In genomic region chr19:31349160-31349881, GRCh38 we compare ENCODE assay signal across 8 cellular contexts. TPM values are rescaled to one million over a fixed set of nuclear protein-coding genes. Genes with fewer than 3 reads are reported as not detected.
A peak's percentile ranks its signal among the peaks of the same experiment; 100 is the strongest.
DNase-seq lines count a peak whose midpoint lies in the region; ATAC-seq and TF ChIP-seq lines count a peak whose summit lies in the region.

TSHZ3 (minus strand) TSS chr19:31349436; CDS start chr19:31349219, 217 bp downstream.

- peak within 1 kb of the TSS; percentile 26 for H3K4me3 ChIP-seq in Caco-2 (ENCODE audit: low read depth, low read length)
- H3K4me3 ChIP-seq in aorta (ENCODE audit: low read length in 2 of 2) = peak within 1 kb of the TSS; percentile 98 to 99

- no peaks in the 10 kb centered on the region for H3K4me1 Mint-ChIP-seq in Caco-2 (ENCODE audit: low read depth, unreplicated experiment)
- H3K4me1 Mint-ChIP-seq in activated naive CD8-positive, alpha-beta T cell (ENCODE audit: low read depth) = peaks cover 28% of the 10 kb centered on the region

- peaks cover 29% of the 10 kb centered on the region for H3K27me3 Mint-ChIP-seq in Caco-2 (ENCODE audit: insufficient read depth, unreplicated experiment)
- H3K27me3 Mint-ChIP-seq in activated naive CD8-positive, alpha-beta T cell = peaks cover 47% of the 10 kb centered on the region

- no peaks in the 10 kb centered on the region for H3K36me3 ChIP-seq in Caco-2 (ENCODE audit: control insufficient read depth, insufficient read depth, low read length)
- no peaks in the 10 kb centered on the region for H3K36me3 ChIP-seq in aorta (ENCODE audit: control insufficient read depth in 1 of 2, insufficient read depth in 2 of 2, low read length in 1 of 2)

- no peak within 1 kb of the TSS for H3K27ac Mint-ChIP-seq in Caco-2 (ENCODE audit: unreplicated experiment)
- H3K27ac Mint-ChIP-seq in activated naive CD8-positive, alpha-beta T cell = no peak within 1 kb of the TSS

- H3K9me3 Mint-ChIP-seq in Caco-2 (ENCODE audit: unreplicated experiment) = no peaks in the 10 kb centered on the region
- no peaks in the 10 kb centered on the region for H3K9me3 Mint-ChIP-seq in activated naive CD8-positive, alpha-beta T cell (ENCODE audit: low read depth)

- H3K36me3 Mint-ChIP-seq in Caco-2 (ENCODE audit: insufficient read depth, unreplicated experiment) = no peaks in the 10 kb centered on the region
- no peaks in the 10 kb centered on the region for H3K36me3 Mint-ChIP-seq in activated naive CD8-positive, alpha-beta T cell

- POLR2A ChIA-PET in Caco-2 (lab: Charles Lee) = no interaction called here

- peak within 1 kb of the TSS; percentile 71 for H3K4me3 Mint-ChIP-seq in Caco-2 (ENCODE audit: unreplicated experiment)
- peak within 1 kb of the TSS; percentile 83 for H3K4me3 Mint-ChIP-seq in activated naive CD8-positive, alpha-beta T cell

- no peak for TF ChIP-seq CTCF in Caco-2 (IDR thresholded peaks at IDR 0.05; ENCODE audit: insufficient read depth in 1 of 2, low read depth in 1 of 2, low read length in 1 of 2, severe bottlenecking in 1 of 2, unreplicated experiment in 1 of 2)

- no peaks in the 10 kb centered on the region for H3K4me1 ChIP-seq in Caco-2
- no peaks in the 10 kb centered on the region for H3K4me1 ChIP-seq in aorta (ENCODE audit: control insufficient read depth in 1 of 2, insufficient read depth in 2 of 2, low read length in 2 of 2)

- H3K9me3 ChIP-seq in Caco-2 = no peaks in the 10 kb centered on the region
- no peaks in the 10 kb centered on the region for H3K9me3 ChIP-seq in aorta (ENCODE audit: control insufficient read depth, low read length)

- CTCF ChIA-PET in Caco-2 (lab: Charles Lee) = no interaction called here

- WGBS in aorta, 2 donors = 1% methylated on average over 26 to 86 of the region's 86 CpGs

- intact Hi-C loops in Caco-2 (cut with micrococcal nuclease; ENCODE audit: unreplicated experiment) (no loop called here), head of caudate nucleus (cut with DNase I) (no loop called here), aorta (cut with DNase I) (no loop called here)

- ATAC-seq in aorta (ENCODE audit: low FRiP score) = peak; percentile 85
- no peak for ATAC-seq in GM18868 (IDR thresholded peaks at IDR 0.05; ENCODE audit: unreplicated experiment)

- H3K27me3 ChIP-seq in Caco-2 (replicated peaks; ENCODE audit: control insufficient read depth, insufficient read depth, low read length) = no peaks in the 10 kb centered on the region; the same call in 1 of the 2 replicates
- no peaks in the 10 kb centered on the region for H3K27me3 ChIP-seq in aorta (ENCODE audit: control insufficient read depth in 1 of 2, insufficient read depth in 2 of 2, low read length in 1 of 2)

- DNase-seq in Caco-2 (no peak), NCI-H82 treated with DMSO at 0.1 percent for 48 hours (lab: John Stamatoyannopoulos, UW; ENCODE audit: unreplicated experiment) (peak; percentile 8), head of caudate nucleus (peak in 39 of 42 donors; percentile 21 to 82 (median 58)), non-pigmented ciliary epithelial cell (ENCODE audit: low read depth) (peak; percentile 57), aorta (peak; percentile 92), HPDE6-E6E7 (ENCODE audit: extremely low spot score) (no peak)

- BruUV-seq in Caco-2 (replicated peaks; lab: Mats Ljungman, UMichigan) = no TSS peak

- H3K27ac ChIP-seq in aorta (ENCODE audit: low read depth in 1 of 2, low read length in 2 of 2) = peak within 1 kb of the TSS in 1 of 2 donors; percentile 22

RNA-seq across cellular contexts. Expression of gene TSHZ3, which starts in this region (rescaled TPM):
- total RNA-seq in Caco-2 (2022) (not detected in 2 replicates), aorta (10 to 100 TPM; 16.4 to 20.6 TPM)
- polyA plus RNA-seq in aorta = 1 to 10 TPM; 3.0 to 5.1 TPM

Comparison
In these comparisons a context has a peak if more than half of its experiments do, and no peak if none do; other contexts are left out.
1. RNA of gene TSHZ3 (total RNA-seq): 16.4 to 20.6 TPM in aorta; not detected in Caco-2; every median in the first group is over 10 times any median in the second.
2. DNase-seq: peak in NCI-H82 treated with DMSO at 0.1 percent for 48 hours (single experiment), head of caudate nucleus (39 of 42), non-pigmented ciliary epithelial cell (single experiment) and aorta (2 of 2); none in Caco-2 (0 of 2) and HPDE6-E6E7 (single experiment).